1 cellular context compared by ENCODE assay signal in the genomic region with DNA sequence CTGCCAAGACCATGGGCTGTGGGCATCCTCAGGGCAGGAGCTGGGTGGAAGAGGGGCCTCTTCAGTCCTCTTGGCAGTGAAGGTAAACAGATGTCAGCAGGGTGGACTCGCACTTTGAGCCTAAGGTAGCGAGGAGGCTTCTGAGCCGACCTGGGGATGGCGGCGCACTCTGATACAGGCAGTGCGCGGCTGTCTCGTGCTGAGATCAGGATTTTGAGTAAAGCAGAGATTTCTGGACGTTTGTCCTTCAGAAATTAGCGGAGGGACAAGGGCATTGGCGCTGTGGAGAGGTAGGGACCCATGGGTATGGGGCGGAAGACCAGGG.
A peak's percentile ranks its signal among the peaks of the same experiment; 100 is the strongest.
TF ChIP-seq lines count a peak whose summit lies in the region.

No MANE protein-coding gene starts in this region.

TF ChIP-seq in HepG2, 621 proteins besides CTCF, POLR2A, EP300 and RAD21:
- TF ChIP-seq, protein P1, sequence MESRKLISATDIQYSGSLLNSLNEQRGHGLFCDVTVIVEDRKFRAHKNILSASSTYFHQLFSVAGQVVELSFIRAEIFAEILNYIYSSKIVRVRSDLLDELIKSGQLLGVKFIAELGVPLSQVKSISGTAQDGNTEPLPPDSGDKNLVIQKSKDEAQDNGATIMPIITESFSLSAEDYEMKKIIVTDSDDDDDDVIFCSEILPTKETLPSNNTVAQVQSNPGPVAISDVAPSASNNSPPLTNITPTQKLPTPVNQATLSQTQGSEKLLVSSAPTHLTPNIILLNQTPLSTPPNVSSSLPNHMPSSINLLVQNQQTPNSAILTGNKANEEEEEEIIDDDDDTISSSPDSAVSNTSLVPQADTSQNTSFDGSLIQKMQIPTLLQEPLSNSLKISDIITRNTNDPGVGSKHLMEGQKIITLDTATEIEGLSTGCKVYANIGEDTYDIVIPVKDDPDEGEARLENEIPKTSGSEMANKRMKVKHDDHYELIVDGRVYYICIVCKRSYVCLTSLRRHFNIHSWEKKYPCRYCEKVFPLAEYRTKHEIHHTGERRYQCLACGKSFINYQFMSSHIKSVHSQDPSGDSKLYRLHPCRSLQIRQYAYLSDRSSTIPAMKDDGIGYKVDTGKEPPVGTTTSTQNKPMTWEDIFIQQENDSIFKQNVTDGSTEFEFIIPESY (CRISPR knock-in tag; IDR thresholded peaks at IDR 0.05): peak; percentile 78
- no peak for TF ChIP-seq CBX2 (IDR thresholded peaks at IDR 0.05; ENCODE audit: low read depth, low read length)
- no peak for TF ChIP-seq CBX2 (CRISPR knock-in tag; IDR thresholded peaks at IDR 0.05; ENCODE audit: low read depth)
